Comparison of ENCODE assay signal across 7 cellular contexts in genomic region chr2:71226391-71226964, GRCh38. TPM values are rescaled to one million over a fixed set of nuclear protein-coding genes. Genes with fewer than 3 reads are reported as not detected.
DNase-seq lines count a peak whose midpoint lies in the region; ATAC-seq lines count a peak whose summit lies in the region.

No MANE protein-coding gene starts in this region.

- H3K4me1 Mint-ChIP-seq in activated naive CD4-positive, alpha-beta T cell treated with anti-CD3 and anti-CD28 coated beads for 36 hours (ENCODE audit: low read depth) = peaks cover 19% of the 10 kb centered on the region

- CTCF ChIA-PET in activated naive CD4-positive, alpha-beta T cell treated with anti-CD3 and anti-CD28 coated beads for 36 hours (lab: Charles Lee) = interaction anchor here (0.6 to 1.3 kb wide), 4 partner anchors 102 to 288 kb away, joined by 3 to 8 read pairs (median 3); partner anchors contain the start of gene ZNF638

- H3K27me3 Mint-ChIP-seq in activated naive CD4-positive, alpha-beta T cell treated with anti-CD3 and anti-CD28 coated beads for 36 hours (ENCODE audit: low read depth) = no peaks in the 10 kb centered on the region

- intact Hi-C loops in activated naive CD4-positive, alpha-beta T cell treated with anti-CD3 and anti-CD28 coated beads for 36 hours (cut with micrococcal nuclease) = loop anchor here (5.0 to 10.0 kb wide), 2 partner anchors 228 to 1484 kb away; partner anchors contain the start of genes ANXA4 and DYSF
- intact Hi-C loops in cardiac septum (cut with DNase I) (loop anchor here (1.0 to 10.0 kb wide), 3 partner anchors 50 to 231 kb away; no protein-coding TSS in a partner anchor), posterior cingulate gyrus (cut with DNase I) (no loop called here)

- ATAC-seq in GM18502 (IDR thresholded peaks at IDR 0.05; ENCODE audit: poor library complexity, unreplicated experiment) = peak; percentile 16
- peak; percentile 14 for ATAC-seq in HG02938 (IDR thresholded peaks at IDR 0.05; ENCODE audit: unreplicated experiment)

- peak; percentile 79 to 93 for DNase-seq in NCI-H526 (lab: John Stamatoyannopoulos, UW)
- DNase-seq in activated naive CD4-positive, alpha-beta T cell treated with anti-CD3 and anti-CD28 coated beads for 36 hours = peak; percentile 42
- DNase-seq in cardiac septum (ENCODE audit: low spot score) = peak; percentile 78
- DNase-seq in posterior cingulate gyrus = peak in 7 of 10 donors; percentile 8 to 80 (median 42)
- no peak for DNase-seq in NCI-H187 treated with DMSO at 0.1 percent for 48 hours (lab: John Stamatoyannopoulos, UW)

- no peaks in the 10 kb centered on the region for H3K36me3 Mint-ChIP-seq in activated naive CD4-positive, alpha-beta T cell treated with anti-CD3 and anti-CD28 coated beads for 36 hours (ENCODE audit: low read depth)

- peak overlapping the region; percentile 99 for H3K4me3 Mint-ChIP-seq in activated naive CD4-positive, alpha-beta T cell treated with anti-CD3 and anti-CD28 coated beads for 36 hours

- peak overlapping the region; percentile 85 for H3K27ac Mint-ChIP-seq in activated naive CD4-positive, alpha-beta T cell treated with anti-CD3 and anti-CD28 coated beads for 36 hours

- H3K9me3 Mint-ChIP-seq in activated naive CD4-positive, alpha-beta T cell treated with anti-CD3 and anti-CD28 coated beads for 36 hours = no peaks in the 10 kb centered on the region

RNA-seq across cellular contexts. Expression of gene PAIP2B, which starts 0.4 kb away (rescaled TPM):
- 1 to 10 TPM; 3.0 to 3.2 TPM for total RNA-seq in activated naive CD4-positive, alpha-beta T cell treated with anti-CD3 and anti-CD28 coated beads for 36 hours
- 30.7 TPM for total RNA-seq in cardiac septum
